In the genomic region with DNA sequence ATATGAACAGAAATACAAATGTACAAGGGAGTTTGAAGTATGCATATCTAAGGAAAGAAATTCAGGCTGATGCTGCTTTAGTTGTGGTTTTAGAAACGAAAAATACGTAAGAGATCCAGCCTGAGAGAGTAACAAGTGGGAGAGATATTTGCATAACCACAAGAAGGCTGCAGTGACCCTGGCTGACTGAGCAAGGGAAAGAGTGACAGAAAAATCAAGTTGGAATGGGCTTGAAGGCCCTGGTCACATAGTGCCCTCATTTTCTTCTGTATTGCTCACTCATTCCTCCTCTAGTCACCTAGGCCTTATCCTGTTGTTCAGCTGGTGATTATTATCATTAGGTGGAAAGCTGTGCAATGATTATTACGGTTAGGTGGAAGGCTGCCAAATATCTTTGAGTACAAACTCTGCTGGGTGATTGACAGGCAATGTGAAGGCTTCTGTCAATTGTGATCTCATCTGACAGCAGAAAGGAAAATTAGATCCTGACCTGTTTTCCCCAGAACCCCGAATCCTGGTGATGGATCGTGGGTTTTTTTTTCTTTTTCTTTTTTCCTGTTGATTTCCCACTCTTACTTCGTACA, we compare ENCODE assay signal across 12 cellular contexts.
DNase-seq lines count a peak whose midpoint lies in the region; ATAC-seq and TF ChIP-seq lines count a peak whose summit lies in the region.
"Had no signal": no experiment of that assay in that cellular context is flagged by ENCODE, and none has a peak within 500 bp of the region (broad histone marks: within the 10 kb centered on the region; RNA-seq: fewer than 3 reads in every experiment).

No MANE protein-coding gene starts in this region.

- TF ChIP-seq CTCF in MM.1S (IDR thresholded peaks at IDR 0.05; ENCODE audit: low read length) = no peak

- peak; percentile 67 for DNase-seq in MM.1S
- peak; percentile 7 for DNase-seq in kidney glomerular epithelial cell (lab: John Stamatoyannopoulos, UW)
- no peak for DNase-seq in Ammon's horn (ENCODE audit: low spot score)
- no peak for DNase-seq in SIG-M5 treated with dmso at 0.1 percent for 504 hours (lab: John Stamatoyannopoulos, UW; ENCODE audit: unreplicated experiment)
- no peak for DNase-seq in UCSD-AML1 (lab: John Stamatoyannopoulos, UW; ENCODE audit: unreplicated experiment)
- DNase-seq in NCI-H226 = no peak
- DNase-seq: activated T-cell treated with anti-CD3 and anti-CD28 coated beads, Interleukin-2, amount 50 U/mL, for 48 hours; NCI-H2029 treated with DMSO at 0.1 percent for 48 hours; stimulated activated CD4-positive, alpha-beta T cell treated with anti-CD3 and anti-CD28 coated beads, Interleukin-12 subunit alpha, Interleukin-12 subunit beta, amount 100 ng/mL, for 4 hours had no signal

- ATAC-seq in GM18502 (IDR thresholded peaks at IDR 0.05; ENCODE audit: poor library complexity, unreplicated experiment) (peak; percentile 66), GM21737 (IDR thresholded peaks at IDR 0.05; ENCODE audit: unreplicated experiment) (peak; percentile 72)

- no peaks in the 10 kb centered on the region for H3F3A ChIP-seq in MM.1S (ENCODE audit: insufficient read depth, low read length)

- no peaks in the 10 kb centered on the region for H3K9me2 ChIP-seq in MM.1S (replicated peaks; ENCODE audit: insufficient read depth, low read length)

- H3K79me2 ChIP-seq in MM.1S (ENCODE audit: low read length) = no peaks in the 10 kb centered on the region

- no peak overlapping the region for H3K27ac ChIP-seq in MM.1S (ENCODE audit: low read length)
- H3K27ac ChIP-seq: VCaP had no signal

- H2AFZ ChIP-seq in MM.1S (ENCODE audit: low read length) = no peak overlapping the region

- no peak overlapping the region for H3K4me3 ChIP-seq in MM.1S (ENCODE audit: low read length)

- no peaks in the 10 kb centered on the region for H4K20me1 ChIP-seq in MM.1S (ENCODE audit: insufficient read depth, low read length)

- no peak overlapping the region for H3K9ac ChIP-seq in MM.1S (ENCODE audit: low read length)

- H3K4me1 ChIP-seq in MM.1S (ENCODE audit: low read length) = peaks cover 14% of the 10 kb centered on the region

- no peaks in the 10 kb centered on the region for H3K27me3 ChIP-seq in MM.1S (replicated peaks; ENCODE audit: insufficient read depth, low read length)

- no peaks in the 10 kb centered on the region for H3K36me3 ChIP-seq in MM.1S (replicated peaks; ENCODE audit: insufficient read depth, low read length)

- H3K4me2 ChIP-seq in MM.1S (ENCODE audit: low read depth, low read length) = peak overlapping the region; percentile 19; the same call in 1 of the 2 replicates

- H3K9me3 ChIP-seq in MM.1S (replicated peaks; ENCODE audit: insufficient read depth, low read length) = no peaks in the 10 kb centered on the region

Comparison
In these comparisons a context has a peak if more than half of its experiments do, and no peak if none do; other contexts are left out.
1. DNase-seq: peak in MM.1S (single experiment) and kidney glomerular epithelial cell (single experiment); none in Ammon's horn (single experiment), SIG-M5 treated with dmso at 0.1 percent for 504 hours (single experiment), UCSD-AML1 (single experiment) and NCI-H226 (single experiment).